8 cellular contexts compared by ENCODE assay signal in the genomic region with DNA sequence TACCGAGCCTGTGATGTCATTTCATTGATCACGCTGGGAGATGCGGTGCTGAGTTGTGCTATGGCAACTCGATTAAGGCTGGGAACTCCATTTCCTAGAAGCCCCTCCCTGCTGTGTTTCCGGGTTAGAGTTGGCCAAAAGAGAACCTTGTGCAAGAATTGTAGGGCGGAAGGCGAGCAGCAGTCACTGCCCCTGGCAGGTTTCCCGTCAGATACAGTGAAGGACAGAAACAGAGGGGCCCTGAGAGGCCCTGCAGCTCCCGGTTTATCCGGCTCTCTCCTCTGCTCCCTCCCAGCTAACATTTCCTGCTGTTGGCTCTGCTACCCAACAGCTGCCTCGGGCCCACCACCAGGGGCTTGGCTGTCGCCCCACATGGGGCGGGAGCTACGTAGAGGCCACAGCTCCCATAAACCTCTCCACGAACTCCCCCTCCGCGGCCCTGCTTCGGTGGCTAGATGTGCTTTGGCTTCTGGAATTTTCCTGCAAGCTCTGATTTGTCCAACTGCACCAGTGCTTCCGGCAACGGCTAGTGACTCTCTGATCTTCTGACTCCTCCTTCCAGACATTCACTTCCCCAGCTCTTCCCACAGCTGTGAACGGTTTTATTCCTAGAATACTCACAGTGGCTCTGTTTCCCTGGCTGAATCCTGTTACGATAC.
A peak's percentile ranks its signal among the peaks of the same experiment; 100 is the strongest.
DNase-seq lines count a peak whose midpoint lies in the region; ATAC-seq, FAIRE-seq and TF ChIP-seq lines count a peak whose summit lies in the region.

No MANE protein-coding gene starts in this region.

- RAD21 ChIA-PET in GM12878 (lab: Charles Lee; ENCODE audit: unreplicated experiment): no interaction called here

- no peak for TF ChIP-seq RAD21 in GM12878 (IDR thresholded peaks at IDR 0.05; ENCODE audit: insufficient read depth, low read depth, low read length)

- H3K9me3 Mint-ChIP-seq in T-helper 2 cell treated with Interferon-gamma antibody and Interleukin-4, amounts not matched to agents 5 μg/mL and 100 μg/mL, for 36 hours: no peaks in the 10 kb centered on the region

- no peak for TF ChIP-seq POLR2A in GM12878 (IDR thresholded peaks at IDR 0.05; ENCODE audit: low read depth, low read length)

- H3K27me3 ChIP-seq in GM12878 (replicated peaks in 1 of 2; ENCODE audit: control insufficient read depth in 2 of 2, insufficient read depth in 2 of 2, low read length in 1 of 2): peaks cover 0 to 2% of the 10 kb centered on the region in 2 experiments; a peak in 2 of 4 replicates

- H3K4me3 ChIP-seq in GM12878 (no peak overlapping the region), retinal pigment epithelial cell (ENCODE audit: low read length) (peak overlapping the region; percentile 19)

- in situ Hi-C loops in GM12878 (cut with MboI): no loop called here

- peak overlapping the region; percentile 35; the same call in 1 of the 2 replicates for H3K4me2 ChIP-seq in GM12878 (ENCODE audit: control insufficient read depth, insufficient read depth)

- no peaks in the 10 kb centered on the region for H3K9me3 ChIP-seq in GM12878 (replicated peaks; ENCODE audit: control insufficient read depth, insufficient read depth, low read length)

- peak overlapping the region; percentile 76 for H3K4me3 Mint-ChIP-seq in T-helper 2 cell treated with Interferon-gamma antibody and Interleukin-4, amounts not matched to agents 5 μg/mL and 100 μg/mL, for 36 hours

- no peak overlapping the region; the same call in 1 of the 2 replicates for H3K27ac ChIP-seq in GM12878 (ENCODE audit: control insufficient read depth, insufficient read depth)

- TF ChIP-seq CTCF in GM12878 (IDR thresholded peaks at IDR 0.05 in 2 of 3, conservative IDR thresholded peaks at IDR 0.05 in 1 of 3; ENCODE audit: control insufficient read depth in 2 of 3, extremely low read depth in 1 of 3, insufficient read depth in 1 of 3, low read depth in 3 of 3, low read length in 3 of 3) (no peak), retinal pigment epithelial cell (conservative IDR thresholded peaks at IDR 0.05; ENCODE audit: low read depth, low read length) (peak; percentile 27)

- CTCF ChIA-PET in GM12878 (lab: Yijun Ruan, JAX): no interaction called here

- peak overlapping the region; percentile 76 for H2AFZ ChIP-seq in GM12878 (ENCODE audit: control insufficient read depth, low read depth, low read length)

- SMC1A ChIA-PET in GM12878 (lab: Charles Lee; ENCODE audit: uncharacterized antibody, unreplicated experiment): interaction anchor here (0.8 kb wide), 1 partner anchor 132 kb away, joined by 3 read pairs; no protein-coding TSS in a partner anchor

- 37% methylated on average over 22 of the region's 22 CpGs for WGBS in GM12878 (ENCODE audit: insufficient coverage, insufficient replicate concordance, low lambda C conversion rate, missing lambda C conversion rate)

- H3K27me3 Mint-ChIP-seq in T-helper 2 cell treated with Interferon-gamma antibody and Interleukin-4, amounts not matched to agents 5 μg/mL and 100 μg/mL, for 36 hours (ENCODE audit: low read depth): peaks cover 4% of the 10 kb centered on the region

- no peak overlapping the region for H3K9ac ChIP-seq in GM12878 (ENCODE audit: control insufficient read depth, insufficient read depth, low read length)

- no peaks in the 10 kb centered on the region for H3K4me1 ChIP-seq in GM12878 (ENCODE audit: control insufficient read depth, insufficient read depth, low read length)

- H3K36me3 Mint-ChIP-seq in T-helper 2 cell treated with Interferon-gamma antibody and Interleukin-4, amounts not matched to agents 5 μg/mL and 100 μg/mL, for 36 hours (ENCODE audit: low read depth): peaks cover 1% of the 10 kb centered on the region

- no TSS peak for BruUV-seq in GM12878 (replicated peaks; lab: Mats Ljungman, UMichigan)

- DNase-seq in C1 segment of cervical spinal cord (lab: John Stamatoyannopoulos, UW): peak in 11 of 14 donors; percentile 2 to 83 (median 46)
- DNase-seq in HT-29 (ENCODE audit: low spot score): peak; percentile 81
- DNase-seq in T-helper 2 cell treated with Interferon-gamma antibody and Interleukin-4, amounts not matched to agents 5 μg/mL and 100 μg/mL, for 36 hours (ENCODE audit: low spot score): peak; percentile 32
- DNase-seq in GM12878 (ENCODE audit: low read depth, low spot score): no peak
- DNase-seq in hippocampal formation (lab: John Stamatoyannopoulos, UW): peak; percentile 27 to 45
- peak; percentile 62 for DNase-seq in retinal pigment epithelial cell (ENCODE audit: low read depth)
- DNase-seq in NCI-H774 (lab: John Stamatoyannopoulos, UW): no peak
- no peak for DNase-seq in NCI-H510A treated with DMSO at 0.1 percent for 48 hours (lab: John Stamatoyannopoulos, UW)

- TF ChIP-seq EP300 in GM12878 (IDR thresholded peaks at IDR 0.05; ENCODE audit: borderline replicate concordance in 1 of 2, control insufficient read depth in 1 of 2, low read depth in 2 of 2, low read length in 2 of 2): no peak

- ATAC-seq in GM12878: peak; percentile 40

- no peak for FAIRE-seq in GM12878 (lab: Jason Lieb, UNC)

- no peaks in the 10 kb centered on the region for H3K36me3 ChIP-seq in GM12878 (ENCODE audit: control insufficient read depth in 2 of 2, insufficient read depth in 2 of 2, low read length in 1 of 2)

- POLR2A ChIA-PET in GM12878 (lab: Charles Lee): no interaction called here

- intact Hi-C loops in GM12878 (cut with micrococcal nuclease; ENCODE audit: unreplicated experiment): no loop called here

- no peaks in the 10 kb centered on the region for H3K79me2 ChIP-seq in GM12878 (ENCODE audit: control insufficient read depth, insufficient read depth, low read length)

- H4K20me1 ChIP-seq in GM12878 (ENCODE audit: control insufficient read depth, insufficient read depth): no peaks in the 10 kb centered on the region

- peaks cover 19% of the 10 kb centered on the region for H3K4me1 Mint-ChIP-seq in T-helper 2 cell treated with Interferon-gamma antibody and Interleukin-4, amounts not matched to agents 5 μg/mL and 100 μg/mL, for 36 hours (ENCODE audit: low read depth)

- H3K27ac Mint-ChIP-seq in T-helper 2 cell treated with Interferon-gamma antibody and Interleukin-4, amounts not matched to agents 5 μg/mL and 100 μg/mL, for 36 hours: peak overlapping the region; percentile 78

TF ChIP-seq in GM12878, 131 proteins besides CTCF, POLR2A, EP300 and RAD21:
- TF ChIP-seq ATF2 (IDR thresholded peaks at IDR 0.05; ENCODE audit: low read length) (no peak), GABPA (IDR thresholded peaks at IDR 0.05; ENCODE audit: low read depth) (0 out of 2 replicates have a peak, but pooled peaks have one; percentile 17), BHLHE40 (IDR thresholded peaks at IDR 0.05; ENCODE audit: borderline replicate concordance in 1 of 2, low read depth in 2 of 2, low read length in 1 of 2) (no peak), TAF1 (IDR thresholded peaks at IDR 0.05; ENCODE audit: borderline replicate concordance, low read depth, low read length) (0 out of 2 replicates have a peak, but pooled peaks have one; percentile 22), YY1 (IDR thresholded peaks at IDR 0.05; ENCODE audit: low read depth, low read length) (0 out of 2 replicates have a peak, but pooled peaks have one; percentile 17)

Comparison
In these comparisons a context has a peak if more than half of its experiments do, and no peak if none do; other contexts are left out.
1. DNase-seq: peak in C1 segment of cervical spinal cord (11 of 14), HT-29 (single experiment), T-helper 2 cell treated with Interferon-gamma antibody and Interleukin-4, amounts not matched to agents 5 μg/mL and 100 μg/mL, for 36 hours (single experiment), hippocampal formation (2 of 2) and retinal pigment epithelial cell (single experiment); none in GM12878 (single experiment), NCI-H774 (single experiment) and NCI-H510A treated with DMSO at 0.1 percent for 48 hours (single experiment).